18 cellular contexts compared by ENCODE assay signal in the genomic region with DNA sequence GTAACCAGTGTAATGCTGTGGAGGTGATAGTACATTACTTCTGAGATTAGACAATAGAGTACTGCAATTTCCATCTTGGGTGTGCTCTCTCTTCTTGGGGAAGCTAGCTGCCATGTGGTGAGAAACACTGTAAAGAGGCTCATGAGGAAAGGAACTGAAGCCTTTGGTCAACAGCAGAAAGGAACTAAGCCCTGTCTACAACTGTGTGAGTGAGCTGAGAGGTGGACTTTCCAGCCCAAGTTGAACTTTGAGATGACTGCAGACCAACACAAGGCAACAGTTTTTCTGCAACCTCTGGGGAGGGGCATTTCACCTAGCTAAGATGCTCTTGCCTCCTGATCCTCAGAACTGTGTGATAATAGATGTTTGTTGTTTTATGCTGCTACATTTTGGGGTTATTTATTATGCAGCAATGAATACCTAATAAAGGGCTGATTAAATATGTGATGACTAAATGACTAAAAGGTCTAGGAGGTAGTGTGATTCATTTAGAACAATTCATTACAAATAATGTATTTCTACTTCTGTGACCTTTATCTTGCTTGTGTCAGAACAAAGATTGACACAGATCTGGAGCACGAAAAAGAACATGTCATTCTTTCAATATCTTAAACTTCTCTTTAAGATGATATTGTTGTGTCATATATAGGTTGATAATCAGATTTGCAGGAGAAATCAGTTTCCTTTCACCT.
A peak's percentile ranks its signal among the peaks of the same experiment; 100 is the strongest.
DNase-seq lines count a peak whose midpoint lies in the region; ATAC-seq, FAIRE-seq and TF ChIP-seq lines count a peak whose summit lies in the region.
"Had no signal": no experiment of that assay in that cellular context is flagged by ENCODE, and none has a peak within 500 bp of the region (broad histone marks: within the 10 kb centered on the region; RNA-seq: fewer than 3 reads in every experiment).

No MANE protein-coding gene starts in this region.

- H3K79me2 ChIP-seq in HepG2 (ENCODE audit: insufficient read depth, low read length) = no peaks in the 10 kb centered on the region
- H3K79me2 ChIP-seq in MM.1S (ENCODE audit: low read length) = no peaks in the 10 kb centered on the region

- H3F3A ChIP-seq in MM.1S (ENCODE audit: insufficient read depth, low read length) = no peaks in the 10 kb centered on the region

- CTCF ChIA-PET in HepG2 (lab: Yijun Ruan, JAX; ENCODE audit: low intra/inter-chr PET ratio, low total read pairs) = no interaction called here

- H3K4me3 ChIP-seq in HepG2 (replicated peaks in 1 of 3; ENCODE audit: insufficient read depth in 1 of 3, low read depth in 2 of 3, low read length in 3 of 3) (no peak overlapping the region), right lobe of liver (no peak overlapping the region), epithelial cell of esophagus (ENCODE audit: low read length) (no peak overlapping the region), MM.1S (ENCODE audit: low read length) (no peak overlapping the region), transverse colon (no peak overlapping the region)
- H3K4me3 ChIP-seq: BLaER1 had no signal

- H3K36me3 Mint-ChIP-seq in stimulated activated memory B cell treated with anti-CD40 and anti-IgM and Interleukin-4, amounts not matched to agents 10 μg/mL and 1 μg/mL and 100 μg/mL, for 72 hours = no peaks in the 10 kb centered on the region
- H3K36me3 Mint-ChIP-seq: CD14-positive monocyte; CD4-positive, alpha-beta memory T cell had no signal

- no peak for TF ChIP-seq RAD21 in HepG2 (CRISPR knock-in tag; IDR thresholded peaks at IDR 0.05)

- in situ Hi-C loops in HepG2 (cut with HindIII; ENCODE audit: extremely low pct_ligation_motif_present, low pct_unique_long_range_greater_than_20kb) (no loop called here), transverse colon (cut with MboI; ENCODE audit: low pct_ligation_motif_present in 1 of 4, low pct_unique_long_range_greater_than_20kb in 1 of 4, low sequenced_read_pairs in 3 of 4) (no loop called here)

- no peaks in the 10 kb centered on the region for H3K9me2 ChIP-seq in MM.1S (replicated peaks; ENCODE audit: insufficient read depth, low read length)

- POLR2A ChIA-PET in HepG2 (lab: Yijun Ruan, JAX) = no interaction called here

- H2AFZ ChIP-seq in HepG2 (ENCODE audit: low read length) (no peak overlapping the region), MM.1S (ENCODE audit: low read length) (no peak overlapping the region)

- no peaks in the 10 kb centered on the region for H3K4me1 Mint-ChIP-seq in stimulated activated memory B cell treated with anti-CD40 and anti-IgM and Interleukin-4, amounts not matched to agents 10 μg/mL and 1 μg/mL and 100 μg/mL, for 72 hours
- H3K4me1 Mint-ChIP-seq: CD14-positive monocyte; CD4-positive, alpha-beta memory T cell; H9 had no signal

- H3K4me1 ChIP-seq in HepG2 (ENCODE audit: insufficient read depth, low read length) (peaks cover 7% of the 10 kb centered on the region; the same call in 1 of the 2 replicates), right lobe of liver (no peaks in the 10 kb centered on the region), MM.1S (ENCODE audit: low read length) (no peaks in the 10 kb centered on the region), transverse colon (no peaks in the 10 kb centered on the region)
- H3K4me1 ChIP-seq: BLaER1 had no signal

- no TSS peak for BruUV-seq in HepG2 (replicated peaks; lab: Mats Ljungman, UMichigan)

- 0% methylated on average over 1 of the region's 1 CpG for WGBS in HepG2 (ENCODE audit: low lambda C conversion rate)
- 65% methylated on average over 1 of the region's 1 CpG for WGBS in right lobe of liver (ENCODE audit: insufficient coverage, low coverage, low lambda C conversion rate, missing lambda C conversion rate)
- 67 to 75% methylated on average over 1 of the region's 1 CpG for WGBS in transverse colon (ENCODE audit: low coverage in 1 of 2), 2 donors

- H4K20me1 ChIP-seq in HepG2 (ENCODE audit: insufficient read depth, low read length) (no peaks in the 10 kb centered on the region), MM.1S (ENCODE audit: insufficient read depth, low read length) (no peaks in the 10 kb centered on the region)
- H4K20me1 ChIP-seq: BLaER1 had no signal

- no peak overlapping the region for H3K4me2 ChIP-seq in HepG2 (ENCODE audit: low read depth, low read length)
- no peak overlapping the region for H3K4me2 ChIP-seq in MM.1S (ENCODE audit: low read depth, low read length)
- H3K4me2 ChIP-seq: BLaER1 had no signal

- H3K36me3 ChIP-seq in HepG2 (replicated peaks in 1 of 2; ENCODE audit: control insufficient read depth in 1 of 2, insufficient read depth in 2 of 2, low read length in 2 of 2) = no peaks in the 10 kb centered on the region
- no peaks in the 10 kb centered on the region for H3K36me3 ChIP-seq in right lobe of liver
- H3K36me3 ChIP-seq in MM.1S (replicated peaks; ENCODE audit: insufficient read depth, low read length) = no peaks in the 10 kb centered on the region
- H3K36me3 ChIP-seq in transverse colon = no peaks in the 10 kb centered on the region
- H3K36me3 ChIP-seq: BLaER1 had no signal

- no peak for TF ChIP-seq EP300 in HepG2 (IDR thresholded peaks at IDR 0.05; ENCODE audit: low read depth in 2 of 2, low read length in 2 of 2)
- TF ChIP-seq EP300 in HepG2 (CRISPR knock-in tag; IDR thresholded peaks at IDR 0.05; ENCODE audit: borderline replicate concordance) = no peak
- TF ChIP-seq EP300 in transverse colon (IDR thresholded peaks at IDR 0.05; ENCODE audit: low read depth) = no peak

- H3K9ac ChIP-seq in HepG2 (ENCODE audit: insufficient read depth, low read depth, low read length) (no peak overlapping the region), MM.1S (ENCODE audit: low read length) (no peak overlapping the region)
- H3K9ac ChIP-seq: BLaER1 had no signal

- no peaks in the 10 kb centered on the region for H3K27me3 Mint-ChIP-seq in stimulated activated memory B cell treated with anti-CD40 and anti-IgM and Interleukin-4, amounts not matched to agents 10 μg/mL and 1 μg/mL and 100 μg/mL, for 72 hours
- H3K27me3 Mint-ChIP-seq: CD4-positive, alpha-beta memory T cell had no signal

- H3K27me3 ChIP-seq in HepG2 (ENCODE audit: control insufficient read depth in 1 of 2, insufficient read depth in 2 of 2, low read length in 2 of 2) (no peaks in the 10 kb centered on the region), right lobe of liver (no peaks in the 10 kb centered on the region), MM.1S (replicated peaks; ENCODE audit: insufficient read depth, low read length) (no peaks in the 10 kb centered on the region), transverse colon (peaks cover 66% of the 10 kb centered on the region)
- H3K27me3 ChIP-seq: BLaER1 had no signal

- TF ChIP-seq CTCF in HepG2 (CRISPR knock-in tag; IDR thresholded peaks at IDR 0.05) (no peak), right lobe of liver (IDR thresholded peaks at IDR 0.05) (no peak), epithelial cell of esophagus (IDR thresholded peaks at IDR 0.05; ENCODE audit: insufficient read depth, low read depth, low read length, missing control alignments) (no peak), MM.1S (IDR thresholded peaks at IDR 0.05; ENCODE audit: low read length) (no peak), transverse colon (IDR thresholded peaks at IDR 0.05) (no peak)

- ATAC-seq in HepG2 (peak; percentile 71), right lobe of liver (no peak)
- ATAC-seq in stimulated activated memory B cell treated with anti-CD40 and anti-IgM and Interleukin-4, amounts not matched to agents 10 μg/mL and 1 μg/mL and 100 μg/mL, for 72 hours = peak; percentile 16

- DNase-seq in HepG2 (ENCODE audit: low spot score) (no peak), right lobe of liver (no peak), epithelial cell of esophagus (ENCODE audit: low read depth) (peak; percentile 21), globus pallidus (ENCODE audit: low spot score) (no peak), MM.1S (no peak), transverse colon (no peak)
- DNase-seq: CD4-positive, alpha-beta memory T cell; DMS153; DMS79; GDM1; H9 had no signal

- no peaks in the 10 kb centered on the region for H3K9me3 Mint-ChIP-seq in stimulated activated memory B cell treated with anti-CD40 and anti-IgM and Interleukin-4, amounts not matched to agents 10 μg/mL and 1 μg/mL and 100 μg/mL, for 72 hours
- H3K9me3 Mint-ChIP-seq: H9 had no signal

- intact Hi-C loops in HepG2 (cut with micrococcal nuclease; ENCODE audit: unreplicated experiment) (no loop called here), right lobe of liver (cut with DNase I) (no loop called here), transverse colon (cut with DNase I; ENCODE audit: low total_unique reads) (no loop called here)

- no peaks in the 10 kb centered on the region for H3K9me3 ChIP-seq in HepG2 (ENCODE audit: low read length)
- H3K9me3 ChIP-seq in right lobe of liver = no peaks in the 10 kb centered on the region
- H3K9me3 ChIP-seq in MM.1S (replicated peaks; ENCODE audit: insufficient read depth, low read length) = no peaks in the 10 kb centered on the region
- H3K9me3 ChIP-seq in transverse colon = no peaks in the 10 kb centered on the region
- H3K9me3 ChIP-seq: BLaER1 had no signal

- no peak overlapping the region for H3K27ac Mint-ChIP-seq in stimulated activated memory B cell treated with anti-CD40 and anti-IgM and Interleukin-4, amounts not matched to agents 10 μg/mL and 1 μg/mL and 100 μg/mL, for 72 hours
- H3K27ac Mint-ChIP-seq: CD14-positive monocyte; CD4-positive, alpha-beta memory T cell had no signal

- no peak for TF ChIP-seq POLR2A in HepG2 (IDR thresholded peaks at IDR 0.05; ENCODE audit: insufficient read depth in 1 of 2, low read depth in 2 of 2, low read length in 2 of 2)
- no peak for TF ChIP-seq POLR2A in right lobe of liver (IDR thresholded peaks at IDR 0.05)
- no peak for TF ChIP-seq POLR2A in transverse colon (IDR thresholded peaks at IDR 0.05)

- FAIRE-seq in HepG2 (lab: Jason Lieb, UNC) = no peak
- FAIRE-seq: GM12892, GM18507, H1 had no signal

- H3K4me3 Mint-ChIP-seq in stimulated activated memory B cell treated with anti-CD40 and anti-IgM and Interleukin-4, amounts not matched to agents 10 μg/mL and 1 μg/mL and 100 μg/mL, for 72 hours = no peak overlapping the region
- H3K4me3 Mint-ChIP-seq: CD14-positive monocyte; CD4-positive, alpha-beta memory T cell; H9 had no signal

- H3K27ac ChIP-seq in HepG2 (ENCODE audit: extremely low read length, insufficient read depth, low read length) (no peak overlapping the region), right lobe of liver (no peak overlapping the region), MM.1S (ENCODE audit: low read length) (no peak overlapping the region), transverse colon (no peak overlapping the region)
- H3K27ac ChIP-seq: 22Rv1, BLaER1 had no signal

TF ChIP-seq in HepG2, 621 proteins besides CTCF, POLR2A, EP300 and RAD21 (continues in another document):
- TF ChIP-seq ZNF883 (CRISPR knock-in tag; IDR thresholded peaks at IDR 0.05; ENCODE audit: not compliant biosample characterization) = no peak
- no peak for TF ChIP-seq SETDB1 (CRISPR knock-in tag; IDR thresholded peaks at IDR 0.05; ENCODE audit: borderline replicate concordance)
- no peak for TF ChIP-seq ZBTB1 (CRISPR knock-in tag; IDR thresholded peaks at IDR 0.05; ENCODE audit: borderline replicate concordance)

Comparison
In these comparisons a context has a peak if more than half of its experiments do, and no peak if none do; other contexts are left out.
1. ATAC-seq: peak in HepG2 (single experiment) and stimulated activated memory B cell treated with anti-CD40 and anti-IgM and Interleukin-4, amounts not matched to agents 10 μg/mL and 1 μg/mL and 100 μg/mL, for 72 hours (single experiment); none in right lobe of liver (0 of 4).